33 cellular contexts compared by ENCODE assay signal in the genomic region with DNA sequence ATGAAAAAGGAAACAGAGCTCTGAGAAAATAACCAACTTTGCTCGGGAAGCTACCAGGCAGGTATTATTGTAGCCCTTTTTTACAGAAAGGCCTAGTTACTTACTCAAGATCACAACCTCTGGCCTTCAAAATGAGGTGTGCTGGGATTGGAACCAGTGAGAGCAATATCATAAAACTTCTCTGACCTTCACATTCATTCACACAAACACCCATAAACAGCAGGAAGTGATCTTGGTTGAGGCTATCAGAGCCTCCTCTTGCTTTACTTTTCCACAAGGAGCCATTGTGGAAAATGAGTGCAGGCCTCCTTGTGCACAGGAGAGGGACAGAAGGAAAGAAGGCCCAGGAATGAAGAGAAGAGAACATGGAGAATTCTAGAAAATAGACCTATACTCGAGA.
"Had no signal": no experiment of that assay in that cellular context is flagged by ENCODE, and none has a peak within 500 bp of the region (broad histone marks: within the 10 kb centered on the region; RNA-seq: fewer than 3 reads in every experiment).

No MANE protein-coding gene starts in this region.

- H3K36me3 ChIP-seq: MG63 had no signal

- H3K9me3 ChIP-seq: MG63 had no signal

- H3K27me3 ChIP-seq: MG63 had no signal

- H3K4me2 ChIP-seq: KMS-11 had no signal

- H3K27ac ChIP-seq: KMS-11 had no signal

- H3K4me3 ChIP-seq: MG63 had no signal

- DNase-seq: Karpas-422, Kasumi-1, MG63, MM.1S, MV-4-11, NCI-H1048, NCI-H1092, NCI-H1092 treated with DMSO at 0.1 percent for 48 hours, NCI-H1105, NCI-H1105 treated with DMSO at 0.1 percent for 48 hours, NCI-H1417, NCI-H1417 treated with DMSO at 0.1 percent for 48 hours, NCI-H1436, NCI-H1436 treated with DMSO at 0.1 percent for 48 hours, NCI-H146, NCI-H1694, NCI-H1694 treated with DMSO at 0.1 percent for 48 hours, NCI-H187, NCI-H187 treated with DMSO at 0.1 percent for 48 hours, NCI-H1930, NCI-H2029, NCI-H2029 treated with DMSO at 0.1 percent for 48 hours, NCI-H2081, NCI-H2081 treated with DMSO at 0.1 percent for 48 hours, NCI-H2107, NCI-H2171, NCI-H2171 treated with DMSO at 0.1 percent for 48 hours, NCI-H2227 treated with DMSO at 0.1 percent for 48 hours, NCI-H226, NCI-H345, NCI-H446 treated with DMSO at 0.1 percent for 48 hours, NCI-H510A had no signal

- H3K9ac ChIP-seq: KMS-11 had no signal
